ENCODE assay signal across 9 cellular contexts in genomic region chr14:69002069-69002468, GRCh38. TPM values are rescaled to one million over a fixed set of nuclear protein-coding genes. Genes with fewer than 3 reads are reported as not detected.
DNase-seq lines count a peak whose midpoint lies in the region; ATAC-seq, FAIRE-seq and TF ChIP-seq lines count a peak whose summit lies in the region.
"Had no signal": no experiment of that assay in that cellular context is flagged by ENCODE, and none has a peak within 500 bp of the region (broad histone marks: within the 10 kb centered on the region; RNA-seq: fewer than 3 reads in every experiment).

No MANE protein-coding gene starts in this region.

- no peaks in the 10 kb centered on the region for H3K27me3 ChIP-seq in AG04450 (ENCODE audit: control insufficient read depth, insufficient read depth, low read length)
- 0 out of 5 replicates have a peak, but pooled peaks cover 0 to 5% of the 10 kb centered on the region in 2 experiments for H3K27me3 ChIP-seq in K562 (ENCODE audit: control insufficient read depth in 2 of 2, insufficient read depth in 2 of 2, low read length in 2 of 2)
- peaks cover 5% of the 10 kb centered on the region for H3K27me3 ChIP-seq in keratinocyte (ENCODE audit: control insufficient read depth, extremely low read depth, insufficient read depth, low read length)

- WGBS in K562 (ENCODE audit: insufficient coverage, low coverage, missing lambda C conversion rate), result 11% methylated on average over 3 of the region's 3 CpGs

- POLR2A ChIA-PET in AG04450 (lab: Yijun Ruan, JAX), result interaction anchor here (1.0 kb wide), 1 partner anchor 10 kb away, joined by 3 read pairs; no protein-coding TSS in a partner anchor
- POLR2A ChIA-PET in HEK293T (lab: Yijun Ruan, JAX), result no interaction called here
- POLR2A ChIA-PET in K562 (lab: Yijun Ruan, JAX), result interaction anchor here (1.0 kb wide), 1 partner anchor 8 kb away, joined by 5 read pairs; no protein-coding TSS in a partner anchor

- H3K27ac ChIP-seq in AG04450 (ENCODE audit: low read depth, low read length) (no peak overlapping the region), K562 (ENCODE audit: extremely low read depth, low read depth, low read length) (no peak overlapping the region), keratinocyte (ENCODE audit: control insufficient read depth, insufficient read depth, low read length) (no peak overlapping the region)

- intact Hi-C loops in K562 (cut with micrococcal nuclease), result loop anchor here (10.0 kb wide), 1 partner anchor 87 kb away; no protein-coding TSS in a partner anchor

- H3K4me1 ChIP-seq in K562 (replicated peaks in 1 of 2; ENCODE audit: control insufficient read depth in 2 of 2, insufficient read depth in 2 of 2, low read length in 2 of 2) (peaks cover 0 to 4% of the 10 kb centered on the region in 2 experiments; a peak in 2 of 5 replicates), keratinocyte (ENCODE audit: control insufficient read depth, extremely low read depth, insufficient read depth, low read length) (peaks cover 15% of the 10 kb centered on the region)

- H3K4me3 ChIP-seq in AG04450 (ENCODE audit: low read depth, low read length), result no peak overlapping the region
- no peak overlapping the region for H3K4me3 ChIP-seq in K562
- no peak overlapping the region for H3K4me3 ChIP-seq in keratinocyte (ENCODE audit: control insufficient read depth in 2 of 3, extremely low read depth in 1 of 3, insufficient read depth in 2 of 3, low read depth in 1 of 3, low read length in 3 of 3)

- ATAC-seq in K562 (peak; percentile 96), GM18505 (IDR thresholded peaks at IDR 0.05; ENCODE audit: unreplicated experiment) (no peak), HG02678 (IDR thresholded peaks at IDR 0.05; ENCODE audit: unreplicated experiment) (no peak)

- H3K9me1 ChIP-seq in K562 (ENCODE audit: control insufficient read depth, insufficient read depth, low read length) (no peaks in the 10 kb centered on the region), keratinocyte (ENCODE audit: control insufficient read depth, extremely low read depth, insufficient read depth, low read length) (no peaks in the 10 kb centered on the region)

- H3K79me2 ChIP-seq in K562 (ENCODE audit: control insufficient read depth, insufficient read depth, low read length), result no peaks in the 10 kb centered on the region
- no peaks in the 10 kb centered on the region for H3K79me2 ChIP-seq in keratinocyte (ENCODE audit: control insufficient read depth, insufficient read depth, low read length)

- in situ Hi-C loops in K562 (cut with MboI), result no loop called here

- H2AFZ ChIP-seq in K562 (ENCODE audit: low read depth, low read length) (no peak overlapping the region), keratinocyte (ENCODE audit: control insufficient read depth, low read length) (no peak overlapping the region)

- TF ChIP-seq CTCF in AG04450 (IDR thresholded peaks at IDR 0.05; ENCODE audit: low read depth, low read length) (peak; percentile 17; the same call in 1 of the 2 replicates), K562 (IDR thresholded peaks at IDR 0.05 in 2 of 3, conservative IDR thresholded peaks at IDR 0.05 in 1 of 3; ENCODE audit: insufficient read depth in 2 of 3, low read depth in 1 of 3, low read length in 3 of 3) (peak; percentile 47 to 56 (median 52); a peak in 5 of 6 replicates), keratinocyte (optimal IDR thresholded peaks at IDR 0.05 in 1 of 3, IDR thresholded peaks at IDR 0.05 in 1 of 3, conservative IDR thresholded peaks at IDR 0.05 in 1 of 3; ENCODE audit: extremely low read depth in 1 of 3, insufficient read depth in 2 of 3, low read length in 3 of 3) (peak in 2 of 3 experiments; percentile 12 to 53)

- peak in 1 of 2 experiments; percentile 60; a peak in 2 of 4 replicates for TF ChIP-seq RAD21 in K562 (CRISPR knock-in tag; conservative IDR thresholded peaks at IDR 0.05 in 1 of 2, IDR thresholded peaks at IDR 0.05 in 1 of 2)

- H3K4me2 ChIP-seq in K562 (ENCODE audit: insufficient read depth, low read length), result no peak overlapping the region
- no peak overlapping the region for H3K4me2 ChIP-seq in keratinocyte (ENCODE audit: control insufficient read depth, extremely low read depth, insufficient read depth, low read depth, low read length)

- H4K20me1 ChIP-seq in K562 (replicated peaks; ENCODE audit: control insufficient read depth, insufficient read depth, low read length), result no peaks in the 10 kb centered on the region
- no peaks in the 10 kb centered on the region for H4K20me1 ChIP-seq in keratinocyte (ENCODE audit: control insufficient read depth, extremely low read depth, insufficient read depth, low read length)

- no peak for TF ChIP-seq POLR2A in K562 (conservative IDR thresholded peaks at IDR 0.05)
- TF ChIP-seq POLR2A in GM18505 (IDR thresholded peaks at IDR 0.05; ENCODE audit: borderline replicate concordance, extremely low read depth, insufficient read depth, insufficient read length), result no peak

- CTCF ChIA-PET in AG04450 (lab: Charles Lee), result interaction anchor here (1.3 kb wide), 1 partner anchor 91 kb away, joined by 3 read pairs; no protein-coding TSS in a partner anchor
- CTCF ChIA-PET in HEK293T (lab: Yijun Ruan, JAX), result no interaction called here
- CTCF ChIA-PET in K562 (lab: Yijun Ruan, JAX; ENCODE audit: low intra/inter-chr PET ratio), result no interaction called here

- no TSS peak for BruUV-seq in K562 (replicated peaks; lab: Mats Ljungman, UMichigan)

- DNase-seq in AG04450 (ENCODE audit: low read depth, low spot score), result no peak
- DNase-seq in HEK293T (ENCODE audit: extremely low spot score), result peak; percentile 30
- peak; percentile 11 to 51 (median 36) for DNase-seq in K562 (ENCODE audit: extremely low read depth in 1 of 4, low spot score in 3 of 4)
- DNase-seq in keratinocyte (ENCODE audit: low read depth, low spot score), result no peak
- DNase-seq in frontal cortex (ENCODE audit: low spot score in 2 of 2), result no peak
- no peak for DNase-seq in OCI-M1 (lab: John Stamatoyannopoulos, UW)
- DNase-seq: caudate nucleus had no signal

- H3K36me3 ChIP-seq in K562 (ENCODE audit: control insufficient read depth, insufficient read depth, low read length) (no peaks in the 10 kb centered on the region), keratinocyte (ENCODE audit: control insufficient read depth in 2 of 2, extremely low read depth in 1 of 2, insufficient read depth in 2 of 2, low read length in 2 of 2) (no peaks in the 10 kb centered on the region)

- dilution Hi-C loops in keratinocyte (cut with MboI; ENCODE audit: extremely low pct_ligation_motif_present, low sequenced_read_pairs), result no loop called here

- H3K9ac ChIP-seq in K562 (ENCODE audit: insufficient read depth in 1 of 2, low read depth in 2 of 2, low read length in 2 of 2) (no peak overlapping the region), keratinocyte (ENCODE audit: control insufficient read depth, extremely low read depth, insufficient read depth, low read length) (no peak overlapping the region)

- FAIRE-seq in K562 (lab: Jason Lieb, UNC), result peak; percentile 76
- no peak for FAIRE-seq in keratinocyte (lab: Jason Lieb, UNC)
- no peak for FAIRE-seq in frontal cortex (lab: Jason Lieb, UNC)

- TF ChIP-seq EP300 in K562 (IDR thresholded peaks at IDR 0.05; ENCODE audit: low read length), result no peak

- H3K9me3 ChIP-seq in AG04450 (ENCODE audit: control insufficient read depth, insufficient read depth, low read length) (no peaks in the 10 kb centered on the region), K562 (replicated peaks; ENCODE audit: control insufficient read depth, insufficient read depth, low read depth, low read length) (no peaks in the 10 kb centered on the region), keratinocyte (ENCODE audit: control insufficient read depth, low read depth, low read length) (no peaks in the 10 kb centered on the region)

TF ChIP-seq in HEK293T, 16 proteins besides CTCF, POLR2A, EP300 and RAD21 (continues in another document):
- TF ChIP-seq HDGF (IDR thresholded peaks at IDR 0.05; ENCODE audit: borderline replicate concordance) (no peak), NFRKB (IDR thresholded peaks at IDR 0.05) (no peak), FOXK2 (IDR thresholded peaks at IDR 0.05) (no peak), ELF4 (IDR thresholded peaks at IDR 0.05) (no peak), LEF1 (IDR thresholded peaks at IDR 0.05; ENCODE audit: borderline replicate concordance) (no peak)

TF ChIP-seq in K562, 482 proteins besides CTCF, POLR2A, EP300 and RAD21 (continues in another document):
- TF ChIP-seq MXI1 (IDR thresholded peaks at IDR 0.05; ENCODE audit: low read depth, low read length), result no peak
- TF ChIP-seq ETV1 (tag; conservative IDR thresholded peaks at IDR 0.05; ENCODE audit: low read depth), result peak; percentile 23; the same call in 1 of the 2 replicates
- TF ChIP-seq CTBP1 (IDR thresholded peaks at IDR 0.05; ENCODE audit: borderline replicate concordance), result peak; percentile 61

RNA-seq across cellular contexts. Expression of gene ACTN1, which starts 23.0 kb away (rescaled TPM):
- polyA plus RNA-seq in AG04450 (2011; rRNA removed) (641 and 751 TPM in 2 replicates), K562 (2011; rRNA removed) (37.3 and 44.7 TPM in 2 replicates), K562 (2014; fragmentation: Illumina TruSeq; extraction: Trizol) (56.9 and 59.2 TPM in 2 replicates), K562 (2014; fragmentation: Nextera tagmentation; extraction: Ambion mirVana) (1 to 10 TPM; 2.2 to 5.6 TPM), K562 (2014; rRNA removed) (30.8 and 34.5 TPM in 2 replicates), keratinocyte (394 to 1,027 TPM (median 558 TPM) in 3 replicates)
- 1,243 and 1,580 TPM in 2 replicates for polyA minus RNA-seq in AG04450 (2011; rRNA and poly(A)+ RNA removed)
- 54.6 and 92.3 TPM in 2 replicates for total RNA-seq in K562 (2011; cell fraction: chromatin; rRNA removed; ENCODE audit: low replicate concordance)
- 49.7 and 53.4 TPM in 2 replicates for total RNA-seq in K562 (2011; cell fraction: nucleolus; rRNA removed)
- 46.1 and 65.6 TPM in 2 replicates for total RNA-seq in K562 (2011; cell fraction: nucleoplasm; rRNA removed)
- total RNA-seq in K562 (2014; rRNA removed) (42.5 and 47.3 TPM in 2 replicates), K562 (2014; rRNA removed; fragmentation: Illumina TruSeq; extraction: Trizol) (15.9 and 16.8 TPM in 2 replicates), K562 (2015; rRNA removed; fragmentation: Illumina TruSeq; extraction: Trizol) (26.1 and 26.8 TPM in 2 replicates), K562 (2021) (62.3 and 67.7 TPM in 2 replicates), frontal cortex (15.1 TPM)
- polyA plus RNA-seq in K562 (2011; cell fraction: cytosol; rRNA removed), result 33.0 and 71.5 TPM in 2 replicates
- 38.8 and 47.1 TPM in 2 replicates for polyA plus RNA-seq in K562 (2011; cell fraction: nucleus; rRNA removed)
- polyA plus RNA-seq in K562 (2012), result 63.9 and 83.3 TPM in 2 replicates
- polyA minus RNA-seq in K562 (2011; rRNA and poly(A)+ RNA removed), result 50.7 and 52.2 TPM in 2 replicates
- 66.1 and 73.5 TPM in 2 replicates for polyA minus RNA-seq in K562 (2011; cell fraction: cytosol; rRNA and poly(A)+ RNA removed)
- 25.3 and 32.7 TPM in 2 replicates for polyA minus RNA-seq in K562 (2011; cell fraction: nucleus; rRNA and poly(A)+ RNA removed)
- polyA plus RNA-seq in keratinocyte (2011; ENCODE audit: low read depth), result 195 TPM
- polyA plus RNA-seq in keratinocyte (2011; cell fraction: cytosol; rRNA removed), result 508 and 647 TPM in 2 replicates
- 807 and 940 TPM in 2 replicates for polyA plus RNA-seq in keratinocyte (2011; cell fraction: nucleus; rRNA removed)
- 200 and 858 TPM in 2 replicates for polyA plus RNA-seq in keratinocyte (2012; ENCODE audit: low replicate concordance)
- 613 to 2,215 TPM (median 836 TPM) in 3 replicates for polyA minus RNA-seq in keratinocyte
- 1,064 TPM for polyA minus RNA-seq in keratinocyte (2011; cell fraction: cytosol; rRNA and poly(A)+ RNA removed)
- 724 and 945 TPM in 2 replicates for polyA minus RNA-seq in keratinocyte (2011; cell fraction: nucleus; rRNA and poly(A)+ RNA removed)

Comparison
In these comparisons a context has a peak if more than half of its experiments do, and no peak if none do; other contexts are left out.
1. DNase-seq: peak in HEK293T (single experiment) and K562 (4 of 4); none in AG04450 (single experiment), keratinocyte (single experiment), frontal cortex (0 of 2) and OCI-M1 (single experiment).
2. Peak in every context shown above with its lines, with median percentiles within 50 percentile points of each other: CTCF ChIP-seq.